Comparison of ENCODE assay signal across 9 cellular contexts in the genomic region with DNA sequence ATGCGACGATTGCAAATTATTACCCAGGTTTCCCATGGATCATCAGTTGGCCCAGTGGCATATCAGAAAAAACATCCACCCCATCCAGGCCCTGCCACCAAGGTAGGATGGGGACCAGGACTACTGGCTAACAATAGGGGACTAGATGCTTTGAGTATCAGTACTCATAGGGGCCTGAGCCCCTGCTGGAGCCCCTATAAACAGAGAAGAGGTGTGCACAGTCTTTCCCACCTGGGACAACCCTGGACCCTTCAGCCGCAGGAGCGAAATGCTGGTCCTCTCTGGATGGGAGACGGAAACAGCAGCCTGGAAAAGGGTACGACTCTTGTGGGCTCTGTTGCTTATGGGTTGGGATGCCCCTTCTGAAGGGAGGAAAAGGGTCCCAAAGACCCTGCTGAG. TPM values are rescaled to one million over a fixed set of nuclear protein-coding genes. Genes with fewer than 3 reads are reported as not detected.
DNase-seq lines count a peak whose midpoint lies in the region; ATAC-seq and TF ChIP-seq lines count a peak whose summit lies in the region.
"Had no signal": no experiment of that assay in that cellular context is flagged by ENCODE, and none has a peak within 500 bp of the region (broad histone marks: within the 10 kb centered on the region; RNA-seq: fewer than 3 reads in every experiment).

No MANE protein-coding gene starts in this region.

- H2BK120ac ChIP-seq in mesenchymal stem cell (ENCODE audit: low read depth, low read length): no peak overlapping the region

- no peak overlapping the region for H2BK12ac ChIP-seq in mesenchymal stem cell (ENCODE audit: low read length in 2 of 2)

- H3K18ac ChIP-seq in mesenchymal stem cell (ENCODE audit: low read depth in 1 of 2, low read length in 2 of 2): no peak overlapping the region

- H3K4me2 ChIP-seq in PC-3 (ENCODE audit: low read length): peak overlapping the region; percentile 83
- no peak overlapping the region for H3K4me2 ChIP-seq in mesenchymal stem cell (ENCODE audit: low read length, poor library complexity, severe bottlenecking)

- peak overlapping the region; percentile 83; the same call in 1 of the 2 replicates for H2AFZ ChIP-seq in PC-3 (ENCODE audit: low read length)
- H2AFZ ChIP-seq in mesenchymal stem cell (ENCODE audit: low read depth, low read length): no peak overlapping the region

- no peak overlapping the region for H2AK5ac ChIP-seq in mesenchymal stem cell (ENCODE audit: low read length, severe bottlenecking)

- CTCF ChIA-PET in PC-3 (lab: Charles Lee): interaction anchor here (0.8 to 3.2 kb wide), 9 partner anchors 8 to 418 kb away, joined by 3 to 36 read pairs (median 11); a partner anchor contains a TSS

- no peak overlapping the region for H2BK15ac ChIP-seq in mesenchymal stem cell (ENCODE audit: low read depth, poor library complexity, severe bottlenecking)

- H3K36me3 ChIP-seq in PC-3 (ENCODE audit: low read depth, low read length): no peaks in the 10 kb centered on the region
- no peaks in the 10 kb centered on the region for H3K36me3 ChIP-seq in mesenchymal stem cell (ENCODE audit: control insufficient read depth in 1 of 2, insufficient read depth in 2 of 2, low read depth in 1 of 2, low read length in 2 of 2)
- H3K36me3 ChIP-seq: left ventricle myocardium inferior, thoracic aorta, WERI-Rb-1 had no signal

- H3K27ac ChIP-seq in PC-3 (ENCODE audit: low read length) (no peak overlapping the region), mesenchymal stem cell (ENCODE audit: low read length, poor library complexity, severe bottlenecking) (no peak overlapping the region)
- H3K27ac ChIP-seq: left ventricle myocardium inferior, thoracic aorta, WERI-Rb-1 had no signal

- H3K4me1 Mint-ChIP-seq in nephron: peaks cover 38% of the 10 kb centered on the region

- WGBS in mesenchymal stem cell: 48% methylated on average over 6 of the region's 6 CpGs

- H3K79me2 ChIP-seq in PC-3 (ENCODE audit: low read length): no peaks in the 10 kb centered on the region

- no peak overlapping the region for H4K91ac ChIP-seq in mesenchymal stem cell (ENCODE audit: low read length)

- POLR2A ChIA-PET in PC-3 (lab: Charles Lee; ENCODE audit: unreplicated experiment): interaction anchor here (0.6 kb wide), 1 partner anchor 11 kb away, joined by 10 read pairs; no protein-coding TSS in a partner anchor

- no peak for ATAC-seq in PC-3
- no peak for ATAC-seq in activated CD4-positive, CD25-positive, alpha-beta regulatory T cell treated with anti-CD3 and anti-CD28 coated beads, Interleukin-2, amount 50 U/mL, for 24 hours

- H3K4me3 ChIP-seq in PC-3 (ENCODE audit: low read length): peak overlapping the region; percentile 59; the same call in 1 of the 2 replicates
- H3K4me3 ChIP-seq in mesenchymal stem cell (ENCODE audit: insufficient read depth in 1 of 2, low read depth in 1 of 2, low read length in 2 of 2): no peak overlapping the region

- H3K9me3 ChIP-seq in PC-3 (ENCODE audit: low read length): no peaks in the 10 kb centered on the region
- H3K9me3 ChIP-seq in mesenchymal stem cell (ENCODE audit: control insufficient read depth, low read length): no peaks in the 10 kb centered on the region
- H3K9me3 ChIP-seq: left ventricle myocardium inferior, thoracic aorta had no signal

- peaks cover 32% of the 10 kb centered on the region for H3K27me3 ChIP-seq in PC-3 (ENCODE audit: low read length)
- peaks cover 52 to 64% of the 10 kb centered on the region in 2 experiments for H3K27me3 ChIP-seq in mesenchymal stem cell (ENCODE audit: control insufficient read depth in 1 of 2, insufficient read depth in 1 of 2, low read length in 2 of 2)

- no peak overlapping the region for H3K23ac ChIP-seq in mesenchymal stem cell (ENCODE audit: low read length in 2 of 2)

- BruUV-seq in PC-3 (replicated peaks; lab: Mats Ljungman, UMichigan): no TSS peak

- no peaks in the 10 kb centered on the region for H3K36me3 Mint-ChIP-seq in nephron (ENCODE audit: low read depth)

- DNase-seq in PC-3 (no peak), mesenchymal stem cell (no peak), SKM-1 treated with dmso at 0.1 percent for 144 hours (lab: John Stamatoyannopoulos, UW; ENCODE audit: unreplicated experiment) (no peak)

- peaks cover 81% of the 10 kb centered on the region for H3K27me3 Mint-ChIP-seq in nephron (ENCODE audit: low read depth)

- no peak overlapping the region for H3K4ac ChIP-seq in mesenchymal stem cell (ENCODE audit: low read depth in 1 of 2, low read length in 2 of 2)

- H4K8ac ChIP-seq in mesenchymal stem cell (ENCODE audit: low read length): no peak overlapping the region

- no peak overlapping the region for H2BK5ac ChIP-seq in mesenchymal stem cell (ENCODE audit: low read depth, low read length, poor library complexity, severe bottlenecking)

- no peaks in the 10 kb centered on the region for H3K9me3 Mint-ChIP-seq in nephron

- H3K9ac ChIP-seq in PC-3 (ENCODE audit: low read length): no peak overlapping the region
- H3K9ac ChIP-seq in mesenchymal stem cell (ENCODE audit: low read length): no peak overlapping the region

- intact Hi-C loops in PC-3 (cut with micrococcal nuclease): loop anchor here (1.0 to 2.0 kb wide), 3 partner anchors 20 to 145 kb away; a partner anchor contains a TSS

- H3K9me2 ChIP-seq in PC-3 (replicated peaks; ENCODE audit: low read length): no peaks in the 10 kb centered on the region

- peak overlapping the region in 2 of 3 experiments; percentile 51 to 57 for H3K4me3 Mint-ChIP-seq in nephron

- H3F3A ChIP-seq in PC-3 (ENCODE audit: low read length, unreplicated experiment): no peaks in the 10 kb centered on the region

- H3K14ac ChIP-seq in mesenchymal stem cell (ENCODE audit: low read length in 2 of 2): no peak overlapping the region

- no peaks in the 10 kb centered on the region for H3K79me1 ChIP-seq in mesenchymal stem cell (replicated peaks; ENCODE audit: low read length, poor library complexity, severe bottlenecking)

- TF ChIP-seq CTCF in GM12872 (IDR thresholded peaks at IDR 0.05; ENCODE audit: insufficient read depth, low read depth, low read length) (0 out of 3 replicates have a peak, but pooled peaks have one; percentile 2), PC-3 (conservative IDR thresholded peaks at IDR 0.05; ENCODE audit: low read depth, low read length) (no peak), nephron (IDR thresholded peaks at IDR 0.05; ENCODE audit: unreplicated experiment in 3 of 3) (no peak)

- H3K4me1 ChIP-seq in PC-3 (ENCODE audit: insufficient read depth, low read length) (peaks cover 27% of the 10 kb centered on the region), mesenchymal stem cell (ENCODE audit: control insufficient read depth, insufficient read depth, low read depth, low read length) (peaks cover 30% of the 10 kb centered on the region)

- no peaks in the 10 kb centered on the region for H4K20me1 ChIP-seq in PC-3 (ENCODE audit: low read length)

- no peak overlapping the region for H3K27ac Mint-ChIP-seq in nephron

RNA-seq across cellular contexts. Expression of a gene that starts 5.7 kb away (rescaled TPM):
- total RNA-seq in PC-3 (2014; rRNA removed): 0.04 and 0.23 TPM in 2 replicates
- 0.03 TPM for polyA plus RNA-seq in mesenchymal stem cell (2013, experiment 1 of 2)
- not detected for polyA plus RNA-seq in mesenchymal stem cell (2013, experiment 2 of 2)

RNA-seq across cellular contexts. Expression of a gene that starts 19.2 kb away (rescaled TPM):
- 4.2 and 5.0 TPM in 2 replicates for total RNA-seq in PC-3 (2014; rRNA removed)
- 0.83 TPM for polyA plus RNA-seq in mesenchymal stem cell (2013, experiment 1 of 2)
- 0.86 TPM for polyA plus RNA-seq in mesenchymal stem cell (2013, experiment 2 of 2)
- total RNA-seq: left ventricle myocardium inferior had no signal

RNA-seq across cellular contexts. Expression of a gene that starts 21.7 kb away (rescaled TPM):
- total RNA-seq in PC-3 (2014; rRNA removed): 17.1 and 18.5 TPM in 2 replicates
- 33.9 TPM for polyA plus RNA-seq in mesenchymal stem cell (2013, experiment 1 of 2)
- 30.6 TPM for polyA plus RNA-seq in mesenchymal stem cell (2013, experiment 2 of 2)

RNA-seq across cellular contexts. Expression of a gene that starts 28.3 kb away (rescaled TPM):
- 41.9 and 51.7 TPM in 2 replicates for total RNA-seq in PC-3 (2014; rRNA removed)
- polyA plus RNA-seq in mesenchymal stem cell (2013, experiment 1 of 2): 14.1 TPM
- polyA plus RNA-seq in mesenchymal stem cell (2013, experiment 2 of 2): 11.6 TPM

RNA-seq across cellular contexts. Expression of a gene that starts 42.3 kb away (rescaled TPM):
- total RNA-seq in PC-3 (2014; rRNA removed): 4,374 and 4,720 TPM in 2 replicates
- 901 TPM for polyA plus RNA-seq in mesenchymal stem cell (2013, experiment 1 of 2)
- polyA plus RNA-seq in mesenchymal stem cell (2013, experiment 2 of 2): 900 TPM
